37 cellular contexts compared by ENCODE assay signal in genomic region chr10:68499544-68499943, GRCh38.
"Had no signal": no experiment of that assay in that cellular context is flagged by ENCODE, and none has a peak within 500 bp of the region (broad histone marks: within the 10 kb centered on the region; RNA-seq: fewer than 3 reads in every experiment).

No MANE protein-coding gene starts in this region.

- H3K4me1 ChIP-seq: ascending aorta had no signal

- H3K4me3 ChIP-seq: ascending aorta, cardiac muscle cell had no signal

- H3K9me3 ChIP-seq: ascending aorta had no signal

- FAIRE-seq: bronchial epithelial cell, TTC549 had no signal

- ATAC-seq: activated CD4-positive, alpha-beta T cell treated with anti-CD3 and anti-CD28 coated beads for 36 hours; activated CD4-positive, CD25-positive, alpha-beta regulatory T cell treated with anti-CD3 and anti-CD28 coated beads, Interleukin-2, amount 50 U/mL, for 24 hours; activated CD8-positive, alpha-beta T cell treated with anti-CD3 and anti-CD28 coated beads, Interleukin-2, amount 10 ng/mL, durations not matched to agents 7 days and 5 days; activated naive CD8-positive, alpha-beta T cell treated with anti-CD3 and anti-CD28 coated beads, Interleukin-2, amount 50 U/mL, for 24 hours had no signal

- H3K27me3 Mint-ChIP-seq: activated B cell treated with CpG ODN at 0.5 μM for 24 hours; activated CD4-positive, alpha-beta memory T cell treated with anti-CD3 and anti-CD28 coated beads, Interleukin-2, amount 10 ng/mL, durations not matched to agents 7 days and 5 days; activated CD4-positive, alpha-beta T cell treated with anti-CD3 and anti-CD28 coated beads for 36 hours; activated CD4-positive, alpha-beta T cell treated with anti-CD3 and anti-CD28 coated beads, Interleukin-2, amount 10 ng/mL, durations not matched to agents 7 days and 5 days; activated naive CD4-positive, alpha-beta T cell treated with anti-CD3 and anti-CD28 coated beads, Interleukin-2, amount 10 ng/mL, durations not matched to agents 7 days and 5 days; activated naive CD4-positive, alpha-beta T cell treated with anti-CD3 and anti-CD28 coated beads, Interleukin-2, amount 50 U/mL, for 24 hours; activated naive CD8-positive, alpha-beta T cell; activated naive CD8-positive, alpha-beta T cell treated with anti-CD3 and anti-CD28 coated beads, Interleukin-2, amount 10 ng/mL, durations not matched to agents 7 days and 5 days; activated naive CD8-positive, alpha-beta T cell treated with anti-CD3 and anti-CD28 coated beads, Interleukin-2, amount 50 U/mL, for 24 hours; activated T-cell treated with anti-CD3 and anti-CD28 coated beads, Interleukin-2, amount 50 U/mL, for 24 hours; central memory CD8-positive, alpha-beta T cell had no signal

- H3K9me3 Mint-ChIP-seq: activated B cell treated with CpG ODN at 0.5 μM for 24 hours; activated CD4-positive, alpha-beta memory T cell treated with anti-CD3 and anti-CD28 coated beads, Interleukin-2, amount 10 ng/mL, durations not matched to agents 7 days and 5 days; activated CD4-positive, alpha-beta T cell treated with anti-CD3 and anti-CD28 coated beads, Interleukin-2, amount 10 ng/mL, durations not matched to agents 7 days and 5 days; activated naive CD4-positive, alpha-beta T cell treated with anti-CD3 and anti-CD28 coated beads, Interleukin-2, amount 10 ng/mL, durations not matched to agents 7 days and 5 days; activated naive CD4-positive, alpha-beta T cell treated with anti-CD3 and anti-CD28 coated beads, Interleukin-2, amount 50 U/mL, for 24 hours; activated naive CD8-positive, alpha-beta T cell treated with anti-CD3 and anti-CD28 coated beads, Interleukin-2, amount 10 ng/mL, durations not matched to agents 7 days and 5 days; activated naive CD8-positive, alpha-beta T cell treated with anti-CD3 and anti-CD28 coated beads, Interleukin-2, amount 50 U/mL, for 24 hours; activated T-cell treated with anti-CD3 and anti-CD28 coated beads, Interleukin-2, amount 50 U/mL, for 24 hours; activated T-helper 2 cell treated with anti-CD3 and anti-CD28 coated beads, Interferon-gamma antibody, Interleukin-2, Interleukin-4, amounts not matched to agents 10 μg/mL and 5 μg/mL and 100 μg/mL, durations not matched to agents 14 hours and 24 hours and 36 hours; brain; central memory CD8-positive, alpha-beta T cell; T-helper 1 cell treated with Interleukin-12 subunit alpha and Interleukin-12 subunit beta and Interleukin-4 antibody, amounts not matched to agents 30 μg/mL and 1 μg/mL, for 36 hours; T-helper 2 cell treated with Interferon-gamma antibody and Interleukin-4, amounts not matched to agents 5 μg/mL and 100 μg/mL, for 36 hours had no signal

- H3K27me3 ChIP-seq: ascending aorta, cardiac muscle cell had no signal

- H3K4me1 Mint-ChIP-seq: activated B cell treated with CpG ODN at 0.5 μM for 24 hours; activated CD4-positive, alpha-beta memory T cell treated with anti-CD3 and anti-CD28 coated beads, Interleukin-2, amount 10 ng/mL, durations not matched to agents 7 days and 5 days; activated CD4-positive, alpha-beta T cell treated with anti-CD3 and anti-CD28 coated beads for 36 hours; activated CD4-positive, alpha-beta T cell treated with anti-CD3 and anti-CD28 coated beads, Interleukin-2, amount 10 ng/mL, durations not matched to agents 7 days and 5 days; activated naive CD4-positive, alpha-beta T cell treated with anti-CD3 and anti-CD28 coated beads, Interleukin-2, amount 10 ng/mL, durations not matched to agents 7 days and 5 days; activated naive CD4-positive, alpha-beta T cell treated with anti-CD3 and anti-CD28 coated beads, Interleukin-2, amount 50 U/mL, for 24 hours; activated naive CD8-positive, alpha-beta T cell treated with anti-CD3 and anti-CD28 coated beads, Interleukin-2, amount 10 ng/mL, durations not matched to agents 7 days and 5 days; activated naive CD8-positive, alpha-beta T cell treated with anti-CD3 and anti-CD28 coated beads, Interleukin-2, amount 50 U/mL, for 24 hours; brain had no signal

- DNase-seq: activated B cell treated with CpG ODN at 0.5 μM for 24 hours; activated CD4-positive, alpha-beta memory T cell treated with anti-CD3 and anti-CD28 coated beads, Interleukin-2, amount 10 ng/mL, durations not matched to agents 7 days and 5 days; activated CD4-positive, alpha-beta T cell treated with anti-CD3 and anti-CD28 coated beads for 1 hour; activated CD4-positive, alpha-beta T cell treated with anti-CD3 and anti-CD28 coated beads for 36 hours; activated CD4-positive, alpha-beta T cell treated with anti-CD3 and anti-CD28 coated beads for 48 hours; activated CD4-positive, alpha-beta T cell treated with anti-CD3 and anti-CD28 coated beads, Interleukin-2, amount 10 ng/mL, durations not matched to agents 7 days and 5 days; activated CD4-positive, alpha-beta T cell treated with anti-CD3 and anti-CD28 coated beads, Interleukin-2, amount 50 U/mL, for 48 hours; activated CD8-positive, alpha-beta memory T cell treated with anti-CD3 and anti-CD28 coated beads, Interleukin-2, amount 50 U/mL, for 4 hours; activated CD8-positive, alpha-beta T cell treated with anti-CD3 and anti-CD28 coated beads, Interleukin-2, amount 10 ng/mL, durations not matched to agents 7 days and 5 days; activated effector memory CD4-positive, alpha-beta T cell treated with Interleukin-2 at 50 U/mL for 16 hours; activated gamma-delta T cell; activated naive CD4-positive, alpha-beta T cell treated with anti-CD3 and anti-CD28 coated beads, Interleukin-2, amount 10 ng/mL, durations not matched to agents 7 days and 5 days; activated naive CD4-positive, alpha-beta T cell treated with Interleukin-2 at 50 U/mL for 16 hours; activated naive CD8-positive, alpha-beta T cell treated with anti-CD3 and anti-CD28 coated beads, Interleukin-2, amount 10 ng/mL, durations not matched to agents 7 days and 5 days; activated naive CD8-positive, alpha-beta T cell treated with anti-CD3 and anti-CD28 coated beads, Interleukin-2, amount 50 U/mL, for 24 hours; activated T-cell treated with anti-CD3 and anti-CD28 coated beads, Interleukin-2, amount 50 U/mL, for 24 hours; activated T-cell treated with anti-CD3 and anti-CD28 coated beads, Interleukin-2, amount 50 U/mL, for 48 hours; amygdala; anterior cingulate cortex; caudate nucleus; cerebellar nuclear complex; T-helper 1 cell; T-helper 2 cell; T-helper 9 cell had no signal

- H3K4me3 Mint-ChIP-seq: activated B cell treated with CpG ODN at 0.5 μM for 24 hours; activated CD4-positive, alpha-beta memory T cell treated with anti-CD3 and anti-CD28 coated beads, Interleukin-2, amount 10 ng/mL, durations not matched to agents 7 days and 5 days; activated CD4-positive, alpha-beta T cell treated with anti-CD3 and anti-CD28 coated beads for 36 hours; activated CD4-positive, alpha-beta T cell treated with anti-CD3 and anti-CD28 coated beads, Interleukin-2, amount 10 ng/mL, durations not matched to agents 7 days and 5 days; activated CD8-positive, alpha-beta T cell treated with anti-CD3 and anti-CD28 coated beads, Interleukin-2, amount 10 ng/mL, durations not matched to agents 7 days and 5 days; activated naive CD4-positive, alpha-beta T cell treated with anti-CD3 and anti-CD28 coated beads, Interleukin-2, amount 10 ng/mL, durations not matched to agents 7 days and 5 days; activated naive CD4-positive, alpha-beta T cell treated with anti-CD3 and anti-CD28 coated beads, Interleukin-2, amount 50 U/mL, for 24 hours; activated naive CD8-positive, alpha-beta T cell; activated naive CD8-positive, alpha-beta T cell treated with anti-CD3 and anti-CD28 coated beads, Interleukin-2, amount 10 ng/mL, durations not matched to agents 7 days and 5 days; activated naive CD8-positive, alpha-beta T cell treated with anti-CD3 and anti-CD28 coated beads, Interleukin-2, amount 50 U/mL, for 24 hours; activated T-cell treated with anti-CD3 and anti-CD28 coated beads, Interleukin-2, amount 50 U/mL, for 24 hours; brain; central memory CD8-positive, alpha-beta T cell; T-helper 1 cell treated with Interleukin-12 subunit alpha and Interleukin-12 subunit beta and Interleukin-4 antibody, amounts not matched to agents 30 μg/mL and 1 μg/mL, for 36 hours; T-helper 2 cell treated with Interferon-gamma antibody and Interleukin-4, amounts not matched to agents 5 μg/mL and 100 μg/mL, for 36 hours had no signal

- H3K27ac ChIP-seq: ascending aorta, cardiac muscle cell, VCaP had no signal

- H3K27ac Mint-ChIP-seq: activated B cell treated with CpG ODN at 0.5 μM for 24 hours; activated CD4-positive, alpha-beta memory T cell treated with anti-CD3 and anti-CD28 coated beads, Interleukin-2, amount 10 ng/mL, durations not matched to agents 7 days and 5 days; activated CD4-positive, alpha-beta T cell treated with anti-CD3 and anti-CD28 coated beads for 36 hours; activated CD4-positive, alpha-beta T cell treated with anti-CD3 and anti-CD28 coated beads, Interleukin-2, amount 10 ng/mL, durations not matched to agents 7 days and 5 days; activated CD8-positive, alpha-beta T cell treated with anti-CD3 and anti-CD28 coated beads, Interleukin-2, amount 10 ng/mL, durations not matched to agents 7 days and 5 days; activated naive CD4-positive, alpha-beta T cell treated with anti-CD3 and anti-CD28 coated beads, Interleukin-2, amount 10 ng/mL, durations not matched to agents 7 days and 5 days; activated naive CD8-positive, alpha-beta T cell; activated naive CD8-positive, alpha-beta T cell treated with anti-CD3 and anti-CD28 coated beads, Interleukin-2, amount 10 ng/mL, durations not matched to agents 7 days and 5 days; activated naive CD8-positive, alpha-beta T cell treated with anti-CD3 and anti-CD28 coated beads, Interleukin-2, amount 50 U/mL, for 24 hours; activated T-cell treated with anti-CD3 and anti-CD28 coated beads, Interleukin-2, amount 50 U/mL, for 24 hours; activated T-helper 2 cell treated with anti-CD3 and anti-CD28 coated beads, Interferon-gamma antibody, Interleukin-2, Interleukin-4, amounts not matched to agents 10 μg/mL and 5 μg/mL and 100 μg/mL, durations not matched to agents 14 hours and 24 hours and 36 hours; brain; T-helper 1 cell treated with Interleukin-12 subunit alpha and Interleukin-12 subunit beta and Interleukin-4 antibody, amounts not matched to agents 30 μg/mL and 1 μg/mL, for 36 hours; T-helper 2 cell treated with Interferon-gamma antibody and Interleukin-4, amounts not matched to agents 5 μg/mL and 100 μg/mL, for 36 hours had no signal
